ENCODE assay signal across 14 cellular contexts in genomic region chr4:64251779-64252178, GRCh38.
DNase-seq lines count a peak whose midpoint lies in the region; ATAC-seq and TF ChIP-seq lines count a peak whose summit lies in the region.
"Had no signal": no experiment of that assay in that cellular context is flagged by ENCODE, and none has a peak within 500 bp of the region (broad histone marks: within the 10 kb centered on the region; RNA-seq: fewer than 3 reads in every experiment).

No MANE protein-coding gene starts in this region.

- TF ChIP-seq CTCF in retinal pigment epithelial cell (conservative IDR thresholded peaks at IDR 0.05; ENCODE audit: low read depth, low read length): no peak
- TF ChIP-seq CTCF in Caco-2 (IDR thresholded peaks at IDR 0.05; ENCODE audit: insufficient read depth in 1 of 2, low read depth in 1 of 2, low read length in 1 of 2, severe bottlenecking in 1 of 2, unreplicated experiment in 1 of 2): no peak

- H3K27me3 Mint-ChIP-seq in Caco-2 (ENCODE audit: insufficient read depth, unreplicated experiment): no peaks in the 10 kb centered on the region
- H3K27me3 Mint-ChIP-seq: B cell; CD4-positive, CD25-positive, alpha-beta regulatory T cell; CD8-positive, alpha-beta memory T cell had no signal

- BruUV-seq in Caco-2 (replicated peaks; lab: Mats Ljungman, UMichigan): no TSS peak

- H3K4me3 Mint-ChIP-seq in Caco-2 (ENCODE audit: unreplicated experiment): no peak overlapping the region
- H3K4me3 Mint-ChIP-seq: B cell; CD4-positive, CD25-positive, alpha-beta regulatory T cell; CD8-positive, alpha-beta memory T cell; H9 had no signal

- H3K4me1 ChIP-seq in Caco-2: no peaks in the 10 kb centered on the region
- H3K4me1 ChIP-seq: BLaER1 treated with 17β-estradiol and CSF1 and Interleukin-3, amounts not matched to agents 10 nM and 100 nM had no signal

- POLR2A ChIA-PET in Caco-2 (lab: Charles Lee): no interaction called here

- H3K36me3 Mint-ChIP-seq in Caco-2 (ENCODE audit: insufficient read depth, unreplicated experiment): no peaks in the 10 kb centered on the region
- H3K36me3 Mint-ChIP-seq: CD4-positive, CD25-positive, alpha-beta regulatory T cell; CD8-positive, alpha-beta memory T cell had no signal

- H3K9me3 ChIP-seq in Caco-2: no peaks in the 10 kb centered on the region

- DNase-seq in NCI-H2171 treated with DMSO at 0.1 percent for 48 hours (lab: John Stamatoyannopoulos, UW) (peak; percentile 28), NCI-H2171 (lab: John Stamatoyannopoulos, UW) (no peak), NCI-H446 treated with DMSO at 0.1 percent for 48 hours (lab: John Stamatoyannopoulos, UW) (peak; percentile 73), retinal pigment epithelial cell (ENCODE audit: low read depth) (peak; percentile 5), Caco-2 (no peak)
- DNase-seq: CD4-positive, CD25-positive, alpha-beta regulatory T cell; CD8-positive, alpha-beta memory T cell; COR-L47; DMS79 treated with DMSO at 0.1 percent for 48 hours; GF-D8; H9 had no signal

- H3K4me1 Mint-ChIP-seq in Caco-2 (ENCODE audit: low read depth, unreplicated experiment): no peaks in the 10 kb centered on the region
- H3K4me1 Mint-ChIP-seq: B cell; CD4-positive, CD25-positive, alpha-beta regulatory T cell; CD8-positive, alpha-beta memory T cell; H9 had no signal

- peaks cover 10% of the 10 kb centered on the region for H3K9me3 Mint-ChIP-seq in Caco-2 (ENCODE audit: unreplicated experiment)

- CTCF ChIA-PET in Caco-2 (lab: Charles Lee): no interaction called here

- no peaks in the 10 kb centered on the region for H3K36me3 ChIP-seq in Caco-2 (ENCODE audit: control insufficient read depth, insufficient read depth, low read length)
- H3K36me3 ChIP-seq: BLaER1 treated with 17β-estradiol and CSF1 and Interleukin-3, amounts not matched to agents 10 nM and 100 nM had no signal

- no peak for ATAC-seq in GM21619 (IDR thresholded peaks at IDR 0.05; ENCODE audit: unreplicated experiment)

- no peaks in the 10 kb centered on the region for H3K27me3 ChIP-seq in Caco-2 (replicated peaks; ENCODE audit: control insufficient read depth, insufficient read depth, low read length)
- H3K27me3 ChIP-seq: BLaER1 treated with 17β-estradiol and CSF1 and Interleukin-3, amounts not matched to agents 10 nM and 100 nM had no signal

- intact Hi-C loops in Caco-2 (cut with micrococcal nuclease; ENCODE audit: unreplicated experiment): no loop called here

- no peak overlapping the region for H3K4me3 ChIP-seq in retinal pigment epithelial cell (ENCODE audit: low read length)
- no peak overlapping the region for H3K4me3 ChIP-seq in Caco-2 (ENCODE audit: low read depth, low read length)
- H3K4me3 ChIP-seq: BLaER1 treated with 17β-estradiol and CSF1 and Interleukin-3, amounts not matched to agents 10 nM and 100 nM had no signal

- H3K27ac Mint-ChIP-seq in Caco-2 (ENCODE audit: unreplicated experiment): no peak overlapping the region
- H3K27ac Mint-ChIP-seq: B cell; CD4-positive, CD25-positive, alpha-beta regulatory T cell; CD8-positive, alpha-beta memory T cell; H9 had no signal

Comparison
In these comparisons a context has a peak if more than half of its experiments do, and no peak if none do; other contexts are left out.
1. DNase-seq: peak in NCI-H2171 treated with DMSO at 0.1 percent for 48 hours (single experiment), NCI-H446 treated with DMSO at 0.1 percent for 48 hours (single experiment) and retinal pigment epithelial cell (single experiment); none in NCI-H2171 (single experiment) and Caco-2 (0 of 2).